ENCODE assay signal across 25 cellular contexts in the genomic region with DNA sequence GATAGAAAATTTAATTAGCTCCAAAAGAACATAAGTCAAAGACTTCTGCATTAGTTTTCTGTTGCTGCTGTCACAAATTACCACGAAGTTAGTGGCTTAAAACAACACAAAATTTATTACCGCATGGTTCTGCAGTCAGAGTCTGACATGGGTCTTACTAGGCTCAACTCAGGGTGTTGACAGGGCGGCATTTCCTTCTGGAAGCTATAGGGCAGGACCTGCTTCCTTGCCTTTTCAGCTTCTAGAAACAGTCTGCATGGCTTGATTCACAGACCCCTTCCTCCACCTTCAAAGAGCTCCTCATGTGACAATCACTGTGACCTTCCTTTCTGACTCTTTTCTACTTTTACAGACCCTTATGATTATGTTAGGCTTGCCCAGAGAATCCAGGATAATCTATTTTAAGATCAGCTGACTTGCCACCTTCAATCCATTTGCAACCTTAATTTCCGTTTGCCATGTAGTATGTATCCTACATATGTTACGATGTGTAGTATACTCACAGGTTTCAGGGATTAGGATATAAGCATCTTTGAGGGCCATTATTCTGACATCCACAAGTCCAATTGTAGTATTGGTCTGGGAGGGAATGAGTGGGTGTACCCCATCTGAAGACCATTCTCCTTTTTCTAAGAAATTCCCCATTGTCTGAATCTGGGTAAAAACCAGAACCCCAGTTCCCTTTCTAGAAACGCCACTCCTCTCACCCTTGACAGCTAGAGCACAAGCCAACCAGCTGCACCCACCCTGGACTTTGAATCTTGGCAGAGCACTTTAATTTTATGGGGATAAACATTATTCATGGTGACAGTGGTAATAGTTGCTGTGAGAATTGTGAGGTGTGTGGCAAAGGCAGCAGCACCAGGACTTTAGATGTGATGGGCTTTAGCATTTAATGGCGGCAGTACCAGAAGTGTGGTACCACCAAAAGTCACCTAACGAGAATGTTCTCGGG.
DNase-seq lines count a peak whose midpoint lies in the region; ATAC-seq, FAIRE-seq and TF ChIP-seq lines count a peak whose summit lies in the region.
"Had no signal": no experiment of that assay in that cellular context is flagged by ENCODE, and none has a peak within 500 bp of the region (broad histone marks: within the 10 kb centered on the region; RNA-seq: fewer than 3 reads in every experiment).

No MANE protein-coding gene starts in this region.

- no peaks in the 10 kb centered on the region for H3K9me3 ChIP-seq in colonic mucosa
- no peaks in the 10 kb centered on the region for H3K9me3 ChIP-seq in mucosa of rectum (ENCODE audit: control insufficient read depth in 2 of 2, low read length in 2 of 2)
- no peaks in the 10 kb centered on the region for H3K9me3 ChIP-seq in upper lobe of left lung
- H3K9me3 ChIP-seq: A549, MG63, SJCRH30 had no signal

- no peak for TF ChIP-seq EP300 in upper lobe of left lung (IDR thresholded peaks at IDR 0.05)

- no peak for TF ChIP-seq POLR2A in upper lobe of left lung (IDR thresholded peaks at IDR 0.05)

- H3K27me3 ChIP-seq in colonic mucosa (no peaks in the 10 kb centered on the region), mucosa of rectum (ENCODE audit: control insufficient read depth in 2 of 2, insufficient read depth in 2 of 2, low read length in 2 of 2) (no peaks in the 10 kb centered on the region), upper lobe of left lung (no peaks in the 10 kb centered on the region), H7 (ENCODE audit: control insufficient read depth, insufficient read depth, low read length) (no peaks in the 10 kb centered on the region)
- H3K27me3 ChIP-seq: MG63, SJCRH30 had no signal

- intact Hi-C loops in colonic mucosa (cut with DNase I): no loop called here

- 77 to 87% methylated on average over 9 of the region's 9 CpGs for WGBS in upper lobe of left lung, 2 donors

- H3K27ac ChIP-seq in colonic mucosa: peak overlapping the region; percentile 80
- H3K27ac ChIP-seq in mucosa of rectum (ENCODE audit: low read depth in 2 of 2, low read length in 2 of 2): peak overlapping the region; percentile 83 to 89
- no peak overlapping the region for H3K27ac ChIP-seq in upper lobe of left lung
- H3K27ac ChIP-seq: A549, SJCRH30 had no signal

- H3K36me3 ChIP-seq in colonic mucosa (no peaks in the 10 kb centered on the region), mucosa of rectum (ENCODE audit: control insufficient read depth in 2 of 2, insufficient read depth in 2 of 2, low read length in 2 of 2) (no peaks in the 10 kb centered on the region), upper lobe of left lung (no peaks in the 10 kb centered on the region), H7 (replicated peaks; ENCODE audit: control insufficient read depth, insufficient read depth, low read length) (no peaks in the 10 kb centered on the region)
- H3K36me3 ChIP-seq: MG63, SJCRH30 had no signal

- peak; percentile 37 for DNase-seq in HT-29 (ENCODE audit: low spot score)
- DNase-seq in colonic mucosa: peak; percentile 77
- DNase-seq in urothelium cell line (ENCODE audit: low spot score): no peak
- no peak for DNase-seq in NCI-H2196 (lab: John Stamatoyannopoulos, UW; ENCODE audit: unreplicated experiment)
- DNase-seq in upper lobe of left lung: no peak
- DNase-seq in H7: no peak
- DNase-seq: AML-193; C1 segment of cervical spinal cord; CD4-positive, alpha-beta memory T cell; COR-L47; DMS53; IMR-90; KG1; MG63; NCI-H1105 treated with DMSO at 0.1 percent for 48 hours; NCI-H146; NCI-H1930; NCI-H526 treated with DMSO at 0.1 percent for 48 hours; PC-3; SJCRH30 had no signal

- no peak for ATAC-seq in upper lobe of left lung (ENCODE audit: low FRiP score in 2 of 2)
- ATAC-seq: A549, HCT116, PC-3, Right ventricle myocardium inferior had no signal

- H3K4me3 ChIP-seq in colonic mucosa (no peak overlapping the region), mucosa of rectum (ENCODE audit: low read length in 2 of 2) (peak overlapping the region; percentile 53), upper lobe of left lung (no peak overlapping the region), H7 (ENCODE audit: insufficient read depth, low read depth, low read length) (no peak overlapping the region)
- H3K4me3 ChIP-seq: A549, MG63, SJCRH30 had no signal

- TF ChIP-seq CTCF in colonic mucosa (IDR thresholded peaks at IDR 0.05): no peak
- TF ChIP-seq CTCF in upper lobe of left lung (IDR thresholded peaks at IDR 0.05): no peak

- H3K4me1 ChIP-seq in colonic mucosa (peaks cover 6% of the 10 kb centered on the region), mucosa of rectum (ENCODE audit: control insufficient read depth in 2 of 2, insufficient read depth in 2 of 2, low read length in 2 of 2) (peaks cover 3 to 10% of the 10 kb centered on the region in 2 donors), upper lobe of left lung (no peaks in the 10 kb centered on the region)
- H3K4me1 ChIP-seq: A549, SJCRH30 had no signal

- H3K9ac ChIP-seq in colonic mucosa (ENCODE audit: low read depth in 2 of 2, low read length in 2 of 2) (peak overlapping the region in 1 of 2 donors; percentile 46), mucosa of rectum (ENCODE audit: low read depth in 1 of 2, low read length in 2 of 2) (peak overlapping the region in 1 of 2 donors; percentile 5)

- peak; percentile 13 for FAIRE-seq in urothelium cell line (lab: Jason Lieb, UNC)
- FAIRE-seq: A549, H1 had no signal

Comparison
In these comparisons a context has a peak if more than half of its experiments do, and no peak if none do; other contexts are left out.
1. DNase-seq: peak in HT-29 (single experiment) and colonic mucosa (single experiment); none in urothelium cell line (single experiment), NCI-H2196 (single experiment), upper lobe of left lung (0 of 2) and H7 (single experiment).
2. H3K27ac ChIP-seq: peak in colonic mucosa (single experiment) and mucosa of rectum (2 of 2); none in upper lobe of left lung (0 of 4).
3. H3K4me3 ChIP-seq: peak in mucosa of rectum (2 of 2); none in colonic mucosa (single experiment), upper lobe of left lung (0 of 4) and H7 (single experiment).